In genomic region chr5:158519433-158520025, GRCh38 we compare ENCODE assay signal across 1 cellular context.
TF ChIP-seq lines count a peak whose summit lies in the region.

No MANE protein-coding gene starts in this region.

TF ChIP-seq in HepG2, 621 proteins besides CTCF, POLR2A, EP300 and RAD21 (continued from another document and continues in another):
- TF ChIP-seq ZC3H4 (CRISPR knock-in tag; IDR thresholded peaks at IDR 0.05; ENCODE audit: borderline replicate concordance): no peak
- TF ChIP-seq SPEN (CRISPR knock-in tag; IDR thresholded peaks at IDR 0.05; ENCODE audit: low read depth): 0 out of 2 replicates have a peak, but pooled peaks have one; percentile 39
- TF ChIP-seq HOMEZ (CRISPR knock-in tag; IDR thresholded peaks at IDR 0.05; ENCODE audit: low read depth): peak; percentile 69; the same call in 1 of the 2 replicates
- TF ChIP-seq ATF7-NPFF (CRISPR knock-in tag; IDR thresholded peaks at IDR 0.05; ENCODE audit: low read depth): no peak
- TF ChIP-seq, protein P1, sequence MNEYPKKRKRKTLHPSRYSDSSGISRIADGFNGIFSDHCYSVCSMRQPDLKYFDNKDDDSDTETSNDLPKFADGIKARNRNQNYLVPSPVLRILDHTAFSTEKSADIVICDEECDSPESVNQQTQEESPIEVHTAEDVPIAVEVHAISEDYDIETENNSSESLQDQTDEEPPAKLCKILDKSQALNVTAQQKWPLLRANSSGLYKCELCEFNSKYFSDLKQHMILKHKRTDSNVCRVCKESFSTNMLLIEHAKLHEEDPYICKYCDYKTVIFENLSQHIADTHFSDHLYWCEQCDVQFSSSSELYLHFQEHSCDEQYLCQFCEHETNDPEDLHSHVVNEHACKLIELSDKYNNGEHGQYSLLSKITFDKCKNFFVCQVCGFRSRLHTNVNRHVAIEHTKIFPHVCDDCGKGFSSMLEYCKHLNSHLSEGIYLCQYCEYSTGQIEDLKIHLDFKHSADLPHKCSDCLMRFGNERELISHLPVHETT (CRISPR knock-in tag; conservative IDR thresholded peaks at IDR 0.05): no peak
- no peak for TF ChIP-seq CBFB (CRISPR knock-in tag; IDR thresholded peaks at IDR 0.05)
- peak; percentile 80 for TF ChIP-seq GATAD2A (CRISPR knock-in tag; IDR thresholded peaks at IDR 0.05)
- no peak for TF ChIP-seq JUND (CRISPR knock-in tag; IDR thresholded peaks at IDR 0.05)
- TF ChIP-seq ZNF644 (CRISPR knock-in tag; IDR thresholded peaks at IDR 0.05; ENCODE audit: low read depth): no peak
- TF ChIP-seq NCOA1 (CRISPR knock-in tag; IDR thresholded peaks at IDR 0.05): no peak
- no peak for TF ChIP-seq ZEB1 (IDR thresholded peaks at IDR 0.05; ENCODE audit: insufficient replicate concordance, low read depth)
- no peak for TF ChIP-seq ZNF33B (CRISPR knock-in tag; IDR thresholded peaks at IDR 0.05)
- no peak for TF ChIP-seq ZNF510 (CRISPR knock-in tag; IDR thresholded peaks at IDR 0.05; ENCODE audit: low read depth)
- TF ChIP-seq ZNF460 (CRISPR knock-in tag; IDR thresholded peaks at IDR 0.05; ENCODE audit: borderline replicate concordance): no peak
- TF ChIP-seq, protein P2, sequence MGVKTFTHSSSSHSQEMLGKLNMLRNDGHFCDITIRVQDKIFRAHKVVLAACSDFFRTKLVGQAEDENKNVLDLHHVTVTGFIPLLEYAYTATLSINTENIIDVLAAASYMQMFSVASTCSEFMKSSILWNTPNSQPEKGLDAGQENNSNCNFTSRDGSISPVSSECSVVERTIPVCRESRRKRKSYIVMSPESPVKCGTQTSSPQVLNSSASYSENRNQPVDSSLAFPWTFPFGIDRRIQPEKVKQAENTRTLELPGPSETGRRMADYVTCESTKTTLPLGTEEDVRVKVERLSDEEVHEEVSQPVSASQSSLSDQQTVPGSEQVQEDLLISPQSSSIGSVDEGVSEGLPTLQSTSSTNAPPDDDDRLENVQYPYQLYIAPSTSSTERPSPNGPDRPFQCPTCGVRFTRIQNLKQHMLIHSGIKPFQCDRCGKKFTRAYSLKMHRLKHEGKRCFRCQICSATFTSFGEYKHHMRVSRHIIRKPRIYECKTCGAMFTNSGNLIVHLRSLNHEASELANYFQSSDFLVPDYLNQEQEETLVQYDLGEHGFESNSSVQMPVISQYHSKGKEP (CRISPR knock-in tag; IDR thresholded peaks at IDR 0.05): no peak
- no peak for TF ChIP-seq ZNF572 (CRISPR knock-in tag; IDR thresholded peaks at IDR 0.05)
- TF ChIP-seq ZNF280B (CRISPR knock-in tag; IDR thresholded peaks at IDR 0.05; ENCODE audit: borderline replicate concordance): no peak
- TF ChIP-seq USF2 (IDR thresholded peaks at IDR 0.05; ENCODE audit: low read depth, low read length): no peak
- peak; percentile 23; the same call in 1 of the 2 replicates for TF ChIP-seq USF2 (CRISPR knock-in tag; IDR thresholded peaks at IDR 0.05; ENCODE audit: borderline replicate concordance)
- no peak for TF ChIP-seq XRCC5 (optimal IDR thresholded peaks at IDR 0.05; ENCODE audit: low read length)
- no peak for TF ChIP-seq ERF (CRISPR knock-in tag; IDR thresholded peaks at IDR 0.05)
- no peak for TF ChIP-seq MTA3 (CRISPR knock-in tag; IDR thresholded peaks at IDR 0.05)
- peak; percentile 90 for TF ChIP-seq HHEX (CRISPR knock-in tag; IDR thresholded peaks at IDR 0.05)
- TF ChIP-seq KAT7 (CRISPR knock-in tag; IDR thresholded peaks at IDR 0.05; ENCODE audit: borderline replicate concordance): no peak
- no peak for TF ChIP-seq ESRRA (CRISPR knock-in tag; IDR thresholded peaks at IDR 0.05; ENCODE audit: low read depth)
- TF ChIP-seq ZNF446 (CRISPR knock-in tag; IDR thresholded peaks at IDR 0.05): no peak
- peak; percentile 49; the same call in 1 of the 2 replicates for TF ChIP-seq ISL2 (CRISPR knock-in tag; IDR thresholded peaks at IDR 0.05)
- TF ChIP-seq KAT8 (CRISPR knock-in tag; IDR thresholded peaks at IDR 0.05): no peak; the same call in 1 of the 2 replicates
- TF ChIP-seq YY1 (IDR thresholded peaks at IDR 0.05; ENCODE audit: insufficient read depth, insufficient replicate concordance, low read depth, low read length): no peak
- no peak for TF ChIP-seq MXD1 (CRISPR knock-in tag; IDR thresholded peaks at IDR 0.05)
- no peak for TF ChIP-seq HCFC1 (IDR thresholded peaks at IDR 0.05; ENCODE audit: low read depth, low read length)
- TF ChIP-seq ZNF362 (CRISPR knock-in tag; IDR thresholded peaks at IDR 0.05; ENCODE audit: borderline replicate concordance): peak; percentile 71
- TF ChIP-seq NFIB (CRISPR knock-in tag; IDR thresholded peaks at IDR 0.05; ENCODE audit: borderline replicate concordance): no peak
- peak; percentile 59 for TF ChIP-seq CREM (IDR thresholded peaks at IDR 0.05)
- no peak for TF ChIP-seq CREM (CRISPR knock-in tag; IDR thresholded peaks at IDR 0.05)
- peak; percentile 92 for TF ChIP-seq SP5 (CRISPR knock-in tag; IDR thresholded peaks at IDR 0.05; ENCODE audit: borderline replicate concordance, low read depth)
- TF ChIP-seq SALL1 (CRISPR knock-in tag; IDR thresholded peaks at IDR 0.05): peak; percentile 71; the same call in 1 of the 2 replicates
- no peak for TF ChIP-seq ZFYVE20 (CRISPR knock-in tag; IDR thresholded peaks at IDR 0.05; ENCODE audit: borderline replicate concordance, low read depth)
- TF ChIP-seq ZNF503 (CRISPR knock-in tag; IDR thresholded peaks at IDR 0.05): peak; percentile 54; the same call in 1 of the 2 replicates
- peak; percentile 76 for TF ChIP-seq FOXP4 (CRISPR knock-in tag; IDR thresholded peaks at IDR 0.05)
- TF ChIP-seq SAFB2 (CRISPR knock-in tag; IDR thresholded peaks at IDR 0.05; ENCODE audit: borderline replicate concordance, low read depth): no peak
- no peak for TF ChIP-seq NFATC3 (CRISPR knock-in tag; IDR thresholded peaks at IDR 0.05)
- no peak for TF ChIP-seq ZNF143 (CRISPR knock-in tag; IDR thresholded peaks at IDR 0.05)
- TF ChIP-seq ZFP90 (CRISPR knock-in tag; IDR thresholded peaks at IDR 0.05; ENCODE audit: borderline replicate concordance): no peak
- no peak for TF ChIP-seq CENPBD1 (CRISPR knock-in tag; IDR thresholded peaks at IDR 0.05; ENCODE audit: borderline replicate concordance, low read depth)
- TF ChIP-seq NCOA5 (CRISPR knock-in tag; IDR thresholded peaks at IDR 0.05): no peak
- no peak for TF ChIP-seq RFX1 (IDR thresholded peaks at IDR 0.05)
- peak; percentile 63; the same call in 1 of the 2 replicates for TF ChIP-seq FOXA1 (IDR thresholded peaks at IDR 0.05)
- TF ChIP-seq FOXA1 (CRISPR knock-in tag; IDR thresholded peaks at IDR 0.05): peak; percentile 78
- TF ChIP-seq ZKSCAN8 (CRISPR knock-in tag; IDR thresholded peaks at IDR 0.05; ENCODE audit: borderline replicate concordance): peak; percentile 50; the same call in 1 of the 2 replicates
